9 cellular contexts compared by ENCODE assay signal in genomic region chrX:10769696-10770619, GRCh38.
DNase-seq lines count a peak whose midpoint lies in the region; ATAC-seq and TF ChIP-seq lines count a peak whose summit lies in the region.
"Had no signal": no experiment of that assay in that cellular context is flagged by ENCODE, and none has a peak within 500 bp of the region (broad histone marks: within the 10 kb centered on the region; RNA-seq: fewer than 3 reads in every experiment).

No MANE protein-coding gene starts in this region.

- H3K4me3 Mint-ChIP-seq in Calu3 (ENCODE audit: low read depth, unreplicated experiment) (no peak overlapping the region), mesothelial cell of epicardium (peak overlapping the region; percentile 14), immature natural killer cell (no peak overlapping the region)
- H3K4me3 Mint-ChIP-seq in stimulated activated naive B cell treated with anti-CD40 and anti-IgM and Interleukin-4, amounts not matched to agents 10 μg/mL and 1 μg/mL and 100 μg/mL, for 72 hours, result no peak overlapping the region

- no peak for TF ChIP-seq CTCF in Calu3 (IDR thresholded peaks at IDR 0.05; ENCODE audit: unreplicated experiment)
- no peak for TF ChIP-seq CTCF in mesothelial cell of epicardium (IDR thresholded peaks at IDR 0.05; ENCODE audit: unreplicated experiment)

- ATAC-seq in stimulated activated naive B cell treated with anti-CD40 and anti-IgM and Interleukin-4, amounts not matched to agents 10 μg/mL and 1 μg/mL and 100 μg/mL, for 72 hours (replicated peaks), result no peak

- no TSS peak for BruUV-seq in Calu3 (replicated peaks; lab: Mats Ljungman, UMichigan)

- H3K36me3 Mint-ChIP-seq in Calu3 (ENCODE audit: insufficient read depth, unreplicated experiment), result peaks cover 6% of the 10 kb centered on the region
- H3K36me3 Mint-ChIP-seq in mesothelial cell of epicardium, result no peaks in the 10 kb centered on the region
- no peaks in the 10 kb centered on the region for H3K36me3 Mint-ChIP-seq in stimulated activated naive B cell treated with anti-CD40 and anti-IgM and Interleukin-4, amounts not matched to agents 10 μg/mL and 1 μg/mL and 100 μg/mL, for 72 hours
- H3K36me3 Mint-ChIP-seq in immature natural killer cell, result no peaks in the 10 kb centered on the region

- H3K27ac Mint-ChIP-seq in Calu3 (ENCODE audit: unreplicated experiment) (no peak overlapping the region), mesothelial cell of epicardium (peak overlapping the region; percentile 68), immature natural killer cell (no peak overlapping the region)
- no peak overlapping the region for H3K27ac Mint-ChIP-seq in stimulated activated naive B cell treated with anti-CD40 and anti-IgM and Interleukin-4, amounts not matched to agents 10 μg/mL and 1 μg/mL and 100 μg/mL, for 72 hours

- H3K27me3 Mint-ChIP-seq in Calu3 (ENCODE audit: unreplicated experiment) (no peaks in the 10 kb centered on the region), mesothelial cell of epicardium (ENCODE audit: low read depth) (no peaks in the 10 kb centered on the region), immature natural killer cell (ENCODE audit: low read depth in 3 of 3) (no peaks in the 10 kb centered on the region)
- H3K27me3 Mint-ChIP-seq in stimulated activated naive B cell treated with anti-CD40 and anti-IgM and Interleukin-4, amounts not matched to agents 10 μg/mL and 1 μg/mL and 100 μg/mL, for 72 hours, result peaks cover 0 to 10% of the 10 kb centered on the region in 2 donors

- CTCF ChIA-PET in Calu3 (lab: Charles Lee), result interaction anchor here (0.7 to 0.8 kb wide), 2 partner anchors 14 to 331 kb away, joined by 3 to 5 read pairs; no protein-coding TSS in a partner anchor

- intact Hi-C loops in Calu3 (cut with micrococcal nuclease; ENCODE audit: unreplicated experiment), result no loop called here

- H3K4me1 Mint-ChIP-seq in Calu3 (ENCODE audit: low read depth, unreplicated experiment) (no peaks in the 10 kb centered on the region), mesothelial cell of epicardium (peaks cover 16% of the 10 kb centered on the region), immature natural killer cell (no peaks in the 10 kb centered on the region)
- H3K4me1 Mint-ChIP-seq in stimulated activated naive B cell treated with anti-CD40 and anti-IgM and Interleukin-4, amounts not matched to agents 10 μg/mL and 1 μg/mL and 100 μg/mL, for 72 hours, result no peaks in the 10 kb centered on the region

- no peaks in the 10 kb centered on the region for H3K9me3 Mint-ChIP-seq in Calu3 (ENCODE audit: low read depth, unreplicated experiment)
- peaks cover 13% of the 10 kb centered on the region for H3K9me3 Mint-ChIP-seq in mesothelial cell of epicardium
- no peaks in the 10 kb centered on the region for H3K9me3 Mint-ChIP-seq in stimulated activated naive B cell treated with anti-CD40 and anti-IgM and Interleukin-4, amounts not matched to agents 10 μg/mL and 1 μg/mL and 100 μg/mL, for 72 hours
- H3K9me3 Mint-ChIP-seq in immature natural killer cell, result no peaks in the 10 kb centered on the region

- peak; percentile 3 for DNase-seq in Calu3
- DNase-seq in NCI-H1930 (lab: John Stamatoyannopoulos, UW), result peak; percentile 35 to 78
- DNase-seq in astrocyte of the hippocampus (ENCODE audit: low read depth, low spot score), result peak; percentile 49
- DNase-seq in mesothelial cell of epicardium (ENCODE audit: low spot score in 2 of 2, unreplicated experiment in 2 of 2), result no peak
- DNase-seq in OCI-M2 (lab: John Stamatoyannopoulos, UW; ENCODE audit: unreplicated experiment), result no peak
- DNase-seq in stimulated activated naive B cell treated with anti-CD40 and anti-IgM and Interleukin-4, amounts not matched to agents 10 μg/mL and 1 μg/mL and 100 μg/mL, for 72 hours, result no peak
- no peak for DNase-seq in immature natural killer cell
- no peak for DNase-seq in A172 (ENCODE audit: low spot score)
- DNase-seq: stimulated activated CD4-positive, alpha-beta T cell treated with anti-CD3 and anti-CD28 coated beads, Interleukin-1b, Interleukin-23, amount 100 ng/mL, for 48 hours had no signal

Comparison
In these comparisons a context has a peak if more than half of its experiments do, and no peak if none do; other contexts are left out.
1. DNase-seq: peak in Calu3 (single experiment), NCI-H1930 (2 of 2) and astrocyte of the hippocampus (single experiment); none in mesothelial cell of epicardium (0 of 2), OCI-M2 (single experiment), stimulated activated naive B cell treated with anti-CD40 and anti-IgM and Interleukin-4, amounts not matched to agents 10 μg/mL and 1 μg/mL and 100 μg/mL, for 72 hours (single experiment), immature natural killer cell (0 of 3) and A172 (single experiment).